23 cellular contexts compared by ENCODE assay signal in genomic region chrX:96907888-96908287, GRCh38. TPM values are rescaled to one million over a fixed set of nuclear protein-coding genes. Genes with fewer than 3 reads are reported as not detected.
"Had no signal": no experiment of that assay in that cellular context is flagged by ENCODE, and none has a peak within 500 bp of the region (broad histone marks: within the 10 kb centered on the region; RNA-seq: fewer than 3 reads in every experiment).

No MANE protein-coding gene starts in this region.

- DNase-seq: Kasumi-1, MM.1S, NCI-H1092 treated with DMSO at 0.1 percent for 48 hours, NCI-H1436, NCI-H187, NCI-H2029, NCI-H2081 treated with DMSO at 0.1 percent for 48 hours, NCI-H345, NCI-H510A, NCI-H69, NCI-H774, OCI-M1, PC-9, Peyer's patch, SHP77 treated with DMSO at 0.1 percent for 48 hours, SJCRH30 had no signal

- H3K9me3 ChIP-seq: Peyer's patch, SJCRH30 had no signal

- H3K36me3 ChIP-seq: Peyer's patch, SJCRH30 had no signal

- H3K4me3 ChIP-seq: K562, PC-9, Peyer's patch, SJCRH30 had no signal

- H3K27me3 ChIP-seq: Peyer's patch, SJCRH30 had no signal

- H3K4me1 ChIP-seq: Peyer's patch had no signal

- ATAC-seq: K562, Right ventricle myocardium inferior, SK-N-SH treated with all-trans-retinoic acid at 6 μM for 48 hours had no signal

- H3K27ac ChIP-seq: HL-60, KMS-11, PC-9, Peyer's patch had no signal

RNA-seq across cellular contexts. Expression of gene RPA4, which starts 24.2 kb away (rescaled TPM):
- total RNA-seq: K562, M059J, RPMI7951 had no signal
